Comparison of ENCODE assay signal across 25 cellular contexts in genomic region chr2:45988879-45989278, GRCh38.
"Had no signal": no experiment of that assay in that cellular context is flagged by ENCODE, and none has a peak within 500 bp of the region (broad histone marks: within the 10 kb centered on the region; RNA-seq: fewer than 3 reads in every experiment).

No MANE protein-coding gene starts in this region.

- H3K4me1 Mint-ChIP-seq: brain, neural crest cell had no signal

- H3K27me3 ChIP-seq: colonic mucosa, gastrocnemius medialis, left lung, right lobe of liver, testis had no signal

- DNase-seq: activated B cell treated with CpG ODN at 0.5 μM for 24 hours; activated CD4-positive, alpha-beta memory T cell treated with anti-CD3 and anti-CD28 coated beads, Interleukin-2, amount 10 ng/mL, durations not matched to agents 7 days and 5 days; activated CD4-positive, alpha-beta T cell treated with anti-CD3 and anti-CD28 coated beads for 4 hours; activated naive CD4-positive, alpha-beta T cell treated with anti-CD3 and anti-CD28 coated beads, Interleukin-2, amount 10 ng/mL, durations not matched to agents 7 days and 5 days; activated naive CD8-positive, alpha-beta T cell treated with anti-CD3 and anti-CD28 coated beads, Interleukin-2, amount 50 U/mL, for 24 hours; activated T-cell treated with anti-CD3 and anti-CD28 coated beads, Interleukin-2, amount 50 U/mL, for 4 hours; anterior cingulate cortex; central memory CD4-positive, alpha-beta T cell; colonic mucosa; erythroblast; gastrocnemius medialis; kidney; left lung; mammary epithelial cell; psoas muscle; right lobe of liver; stimulated activated CD4-positive, alpha-beta T cell treated with anti-CD3 and anti-CD28 coated beads, Interleukin-4, amount 100 ng/mL, for 1 hour; T-cell; T-helper 9 cell; testis had no signal

- H3K4me2 ChIP-seq: smooth muscle cell had no signal

- H3K27me3 Mint-ChIP-seq: activated B cell treated with CpG ODN at 0.5 μM for 24 hours; activated CD4-positive, alpha-beta memory T cell treated with anti-CD3 and anti-CD28 coated beads, Interleukin-2, amount 10 ng/mL, durations not matched to agents 7 days and 5 days; activated naive CD4-positive, alpha-beta T cell treated with anti-CD3 and anti-CD28 coated beads, Interleukin-2, amount 10 ng/mL, durations not matched to agents 7 days and 5 days; activated naive CD8-positive, alpha-beta T cell treated with anti-CD3 and anti-CD28 coated beads, Interleukin-2, amount 50 U/mL, for 24 hours; T-cell; type B pancreatic cell had no signal

- H3K36me3 Mint-ChIP-seq: activated naive CD4-positive, alpha-beta T cell treated with anti-CD3 and anti-CD28 coated beads, Interleukin-2, amount 10 ng/mL, durations not matched to agents 7 days and 5 days; brain had no signal

- H3K36me3 ChIP-seq: colonic mucosa, gastrocnemius medialis, right lobe of liver had no signal

- H3K4me3 ChIP-seq: colonic mucosa, gastrocnemius medialis, left lung, psoas muscle, right lobe of liver, smooth muscle cell, testis had no signal

- ATAC-seq: activated naive CD8-positive, alpha-beta T cell treated with anti-CD3 and anti-CD28 coated beads, Interleukin-2, amount 50 U/mL, for 24 hours; activated T-cell treated with anti-CD3 and anti-CD28 coated beads, Interleukin-2, amount 50 U/mL, for 4 hours; gastrocnemius medialis; left lung; right lobe of liver; stimulated activated effector memory CD8-positive, alpha-beta T cell treated with anti-CD3 and anti-CD28 coated beads, Interleukin-12 subunit alpha, Interleukin-12 subunit beta, amount 100 ng/mL, for 72 hours; T-cell had no signal

- H3K9me3 ChIP-seq: colonic mucosa, gastrocnemius medialis, left lung, psoas muscle, right lobe of liver, testis had no signal

- H3K4me3 Mint-ChIP-seq: activated B cell treated with CpG ODN at 0.5 μM for 24 hours; activated CD4-positive, alpha-beta memory T cell treated with anti-CD3 and anti-CD28 coated beads, Interleukin-2, amount 10 ng/mL, durations not matched to agents 7 days and 5 days; activated naive CD4-positive, alpha-beta T cell treated with anti-CD3 and anti-CD28 coated beads, Interleukin-2, amount 10 ng/mL, durations not matched to agents 7 days and 5 days; activated naive CD8-positive, alpha-beta T cell treated with anti-CD3 and anti-CD28 coated beads, Interleukin-2, amount 50 U/mL, for 24 hours; activated T-cell treated with anti-CD3 and anti-CD28 coated beads, Interleukin-2, amount 50 U/mL, for 4 hours; brain; neural crest cell; stimulated activated effector memory CD8-positive, alpha-beta T cell treated with anti-CD3 and anti-CD28 coated beads, Interleukin-12 subunit alpha, Interleukin-12 subunit beta, amount 100 ng/mL, for 72 hours; T-cell; type B pancreatic cell had no signal

- H3K27ac ChIP-seq: colonic mucosa, gastrocnemius medialis, left lung, right lobe of liver, testis had no signal

- H3K27ac Mint-ChIP-seq: activated B cell treated with CpG ODN at 0.5 μM for 24 hours; activated CD4-positive, alpha-beta memory T cell treated with anti-CD3 and anti-CD28 coated beads, Interleukin-2, amount 10 ng/mL, durations not matched to agents 7 days and 5 days; activated naive CD4-positive, alpha-beta T cell treated with anti-CD3 and anti-CD28 coated beads, Interleukin-2, amount 10 ng/mL, durations not matched to agents 7 days and 5 days; activated naive CD8-positive, alpha-beta T cell treated with anti-CD3 and anti-CD28 coated beads, Interleukin-2, amount 50 U/mL, for 24 hours; brain; stimulated activated effector memory CD8-positive, alpha-beta T cell treated with anti-CD3 and anti-CD28 coated beads, Interleukin-12 subunit alpha, Interleukin-12 subunit beta, amount 100 ng/mL, for 72 hours; T-cell; type B pancreatic cell had no signal
